In genomic region chr7:37353949-37354660, GRCh38 we compare ENCODE assay signal across 9 cellular contexts.
DNase-seq lines count a peak whose midpoint lies in the region; ATAC-seq lines count a peak whose summit lies in the region.
"Had no signal": no experiment of that assay in that cellular context is flagged by ENCODE, and none has a peak within 500 bp of the region (broad histone marks: within the 10 kb centered on the region; RNA-seq: fewer than 3 reads in every experiment).

No MANE protein-coding gene starts in this region.

- H3K27ac ChIP-seq in layer of hippocampus (ENCODE audit: low read depth, low read length): peak overlapping the region; percentile 21

- CTCF ChIA-PET in activated CD8-positive, alpha-beta T cell treated with anti-CD3 and anti-CD28 coated beads, Interleukin-2, amount 10 ng/mL, durations not matched to agents 7 days and 5 days (lab: Charles Lee): interaction anchor here (0.6 to 5.9 kb wide), 46 partner anchors 8 to 912 kb away, joined by 3 to 64 read pairs (median 5); partner anchors contain the start of gene ELMO1

- DNase-seq in NCI-H526 treated with DMSO at 0.1 percent for 48 hours (lab: John Stamatoyannopoulos, UW) (peak; percentile 22), NCI-H526 (lab: John Stamatoyannopoulos, UW) (no peak), pons (ENCODE audit: low spot score) (no peak), SHP77 (lab: John Stamatoyannopoulos, UW) (no peak)
- DNase-seq in activated CD8-positive, alpha-beta T cell treated with anti-CD3 and anti-CD28 coated beads, Interleukin-2, amount 10 ng/mL, durations not matched to agents 7 days and 5 days: no peak
- no peak for DNase-seq in stimulated activated naive CD8-positive, alpha-beta T cell treated with anti-CD3 and anti-CD28 coated beads, Interleukin-15, amount 100 ng/mL, for 72 hours
- DNase-seq: NCI-H510A treated with DMSO at 0.1 percent for 48 hours had no signal

- peak overlapping the region; percentile 88 for H3K4me3 Mint-ChIP-seq in activated CD8-positive, alpha-beta T cell treated with anti-CD3 and anti-CD28 coated beads, Interleukin-2, amount 10 ng/mL, durations not matched to agents 7 days and 5 days
- peak overlapping the region; percentile 93 to 96 for H3K4me3 Mint-ChIP-seq in stimulated activated naive CD8-positive, alpha-beta T cell treated with anti-CD3 and anti-CD28 coated beads, Interleukin-15, amount 100 ng/mL, for 72 hours

- no peaks in the 10 kb centered on the region for H3K27me3 ChIP-seq in layer of hippocampus (ENCODE audit: control insufficient read depth, insufficient read depth, low read length)

- peaks cover 54% of the 10 kb centered on the region for H3K4me1 Mint-ChIP-seq in activated CD8-positive, alpha-beta T cell treated with anti-CD3 and anti-CD28 coated beads, Interleukin-2, amount 10 ng/mL, durations not matched to agents 7 days and 5 days (ENCODE audit: low read depth)
- H3K4me1 Mint-ChIP-seq in stimulated activated naive CD8-positive, alpha-beta T cell treated with anti-CD3 and anti-CD28 coated beads, Interleukin-15, amount 100 ng/mL, for 72 hours: peaks cover 91% of the 10 kb centered on the region

- H3K27me3 Mint-ChIP-seq in activated CD8-positive, alpha-beta T cell treated with anti-CD3 and anti-CD28 coated beads, Interleukin-2, amount 10 ng/mL, durations not matched to agents 7 days and 5 days (ENCODE audit: low read depth): no peaks in the 10 kb centered on the region
- H3K27me3 Mint-ChIP-seq in stimulated activated naive CD8-positive, alpha-beta T cell treated with anti-CD3 and anti-CD28 coated beads, Interleukin-15, amount 100 ng/mL, for 72 hours: no peaks in the 10 kb centered on the region

- POLR2A ChIA-PET in activated CD8-positive, alpha-beta T cell treated with anti-CD3 and anti-CD28 coated beads, Interleukin-2, amount 10 ng/mL, durations not matched to agents 7 days and 5 days (lab: Charles Lee): interaction anchor here (0.6 to 3.8 kb wide), 6 partner anchors 12 to 117 kb away, joined by 3 to 22 read pairs (median 4); partner anchors contain the start of gene ELMO1

- no peak for ATAC-seq in activated CD8-positive, alpha-beta T cell treated with anti-CD3 and anti-CD28 coated beads, Interleukin-2, amount 10 ng/mL, durations not matched to agents 7 days and 5 days
- ATAC-seq in stimulated activated naive CD8-positive, alpha-beta T cell treated with anti-CD3 and anti-CD28 coated beads, Interleukin-15, amount 100 ng/mL, for 72 hours: peak; percentile 19
- ATAC-seq in HG03469 (IDR thresholded peaks at IDR 0.05; ENCODE audit: unreplicated experiment): no peak

- no peaks in the 10 kb centered on the region for H3K9me3 Mint-ChIP-seq in activated CD8-positive, alpha-beta T cell treated with anti-CD3 and anti-CD28 coated beads, Interleukin-2, amount 10 ng/mL, durations not matched to agents 7 days and 5 days (ENCODE audit: insufficient read depth)
- H3K9me3 Mint-ChIP-seq in stimulated activated naive CD8-positive, alpha-beta T cell treated with anti-CD3 and anti-CD28 coated beads, Interleukin-15, amount 100 ng/mL, for 72 hours: peaks cover 0 to 3% of the 10 kb centered on the region in 2 donors

- H3K27ac Mint-ChIP-seq in activated CD8-positive, alpha-beta T cell treated with anti-CD3 and anti-CD28 coated beads, Interleukin-2, amount 10 ng/mL, durations not matched to agents 7 days and 5 days: peak overlapping the region; percentile 79
- H3K27ac Mint-ChIP-seq in stimulated activated naive CD8-positive, alpha-beta T cell treated with anti-CD3 and anti-CD28 coated beads, Interleukin-15, amount 100 ng/mL, for 72 hours: peak overlapping the region; percentile 99

- H3K36me3 Mint-ChIP-seq in activated CD8-positive, alpha-beta T cell treated with anti-CD3 and anti-CD28 coated beads, Interleukin-2, amount 10 ng/mL, durations not matched to agents 7 days and 5 days (ENCODE audit: low read depth): no peaks in the 10 kb centered on the region
